Comparison of ENCODE assay signal across 19 cellular contexts in the genomic region with DNA sequence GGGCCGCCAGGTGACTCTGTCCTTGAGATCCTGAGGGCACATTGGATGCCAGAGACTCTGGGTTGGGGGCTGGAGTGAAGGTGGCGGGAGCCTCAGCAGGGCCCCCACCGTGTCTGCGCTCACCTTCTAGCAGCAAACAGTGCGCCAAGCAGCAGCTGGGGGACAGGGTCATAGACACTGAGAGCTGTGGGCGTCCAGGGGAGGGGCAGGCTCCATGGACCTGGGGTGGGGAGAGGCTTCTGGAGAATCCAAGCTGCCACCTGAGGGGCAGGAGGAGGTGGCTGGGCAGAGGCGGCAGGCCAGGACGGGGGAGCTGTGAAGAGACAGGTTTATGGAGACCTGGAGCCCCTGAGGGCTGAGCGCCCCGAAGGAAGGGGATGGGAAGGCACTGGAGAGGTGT. TPM values are rescaled to one million over a fixed set of nuclear protein-coding genes. Genes with fewer than 3 reads are reported as not detected.
A peak's percentile ranks its signal among the peaks of the same experiment; 100 is the strongest.
DNase-seq lines count a peak whose midpoint lies in the region; ATAC-seq, FAIRE-seq and TF ChIP-seq lines count a peak whose summit lies in the region.
"Had no signal": no experiment of that assay in that cellular context is flagged by ENCODE, and none has a peak within 500 bp of the region (broad histone marks: within the 10 kb centered on the region; RNA-seq: fewer than 3 reads in every experiment).

No MANE protein-coding gene starts in this region.

- DNase-seq in activated CD4-positive, alpha-beta T cell treated with anti-CD3 and anti-CD28 coated beads for 36 hours: no peak
- no peak for DNase-seq in activated CD4-positive, alpha-beta T cell treated with anti-CD3 and anti-CD28 coated beads, Interleukin-2, amount 50 U/mL, for 48 hours
- DNase-seq in HepG2 (ENCODE audit: low spot score) (no peak), right lobe of liver (no peak), RWPE1 (ENCODE audit: low spot score) (no peak)
- DNase-seq in naive thymus-derived CD8-positive, alpha-beta T cell: no peak
- DNase-seq: Caco-2; CD8-positive, alpha-beta memory T cell; DMS53; GF-D8; HCEC 1CT; IMR-90 had no signal

- POLR2A ChIA-PET in activated CD4-positive, alpha-beta T cell treated with anti-CD3 and anti-CD28 coated beads for 36 hours (lab: Charles Lee): interaction anchor here (0.7 kb wide), 1 partner anchor 17 kb away, joined by 3 read pairs; no protein-coding TSS in a partner anchor
- POLR2A ChIA-PET in HepG2 (lab: Yijun Ruan, JAX) (no interaction called here), RWPE1 (lab: Yijun Ruan, JAX; ENCODE audit: low non-redundant PET) (no interaction called here)
- POLR2A ChIA-PET in naive thymus-derived CD8-positive, alpha-beta T cell (lab: Charles Lee): interaction anchor here (0.7 to 1.3 kb wide), 2 partner anchors 8 to 24 kb away, joined by 7 to 9 read pairs; a partner anchor contains a TSS

- H3K9me3 Mint-ChIP-seq in activated CD4-positive, alpha-beta T cell treated with anti-CD3 and anti-CD28 coated beads for 36 hours (ENCODE audit: low read depth): no peaks in the 10 kb centered on the region
- no peaks in the 10 kb centered on the region for H3K9me3 Mint-ChIP-seq in naive thymus-derived CD8-positive, alpha-beta T cell
- H3K9me3 Mint-ChIP-seq: CD14-positive monocyte; CD8-positive, alpha-beta memory T cell had no signal

- no peak for FAIRE-seq in HepG2 (lab: Jason Lieb, UNC)

- H3K79me2 ChIP-seq in HepG2 (ENCODE audit: insufficient read depth, low read length): peaks cover 54% of the 10 kb centered on the region

- peak overlapping the region; percentile 10 for H3K27ac Mint-ChIP-seq in activated CD4-positive, alpha-beta T cell treated with anti-CD3 and anti-CD28 coated beads for 36 hours
- H3K27ac Mint-ChIP-seq in naive thymus-derived CD8-positive, alpha-beta T cell: peak overlapping the region in 6 of 10 donors; percentile 4 to 67 (median 45)

- H3K4me2 ChIP-seq in HepG2 (ENCODE audit: low read depth, low read length): no peak overlapping the region

- peaks cover 39% of the 10 kb centered on the region for H4K20me1 ChIP-seq in HepG2 (ENCODE audit: insufficient read depth, low read length)

- TF ChIP-seq RAD21 in HepG2 (CRISPR knock-in tag; IDR thresholded peaks at IDR 0.05): no peak

- no peak overlapping the region for H3K4me3 ChIP-seq in HepG2 (replicated peaks in 1 of 3; ENCODE audit: insufficient read depth in 1 of 3, low read depth in 2 of 3, low read length in 3 of 3)
- H3K4me3 ChIP-seq in right lobe of liver: no peak overlapping the region

- 97% methylated on average over 10 of the region's 10 CpGs for WGBS in HepG2 (ENCODE audit: low lambda C conversion rate)
- WGBS in right lobe of liver (ENCODE audit: insufficient coverage, low coverage, low lambda C conversion rate, missing lambda C conversion rate): 95% methylated on average over 5 of the region's 10 CpGs

- H3K36me3 Mint-ChIP-seq in activated CD4-positive, alpha-beta T cell treated with anti-CD3 and anti-CD28 coated beads for 36 hours (ENCODE audit: low read depth): peaks cover 43% of the 10 kb centered on the region
- H3K36me3 Mint-ChIP-seq in naive thymus-derived CD8-positive, alpha-beta T cell: peaks cover 0 to 52% (median 8%) of the 10 kb centered on the region in 3 donors

- no peak for ATAC-seq in activated CD4-positive, alpha-beta T cell treated with anti-CD3 and anti-CD28 coated beads for 36 hours
- no peak for ATAC-seq in HepG2
- no peak for ATAC-seq in right lobe of liver
- ATAC-seq in naive thymus-derived CD8-positive, alpha-beta T cell: no peak
- no peak for ATAC-seq in HG03135 (IDR thresholded peaks at IDR 0.05; ENCODE audit: unreplicated experiment)
- ATAC-seq in GM21619 (IDR thresholded peaks at IDR 0.05; ENCODE audit: unreplicated experiment): no peak

- H3K27me3 Mint-ChIP-seq in activated CD4-positive, alpha-beta T cell treated with anti-CD3 and anti-CD28 coated beads for 36 hours: no peaks in the 10 kb centered on the region
- H3K27me3 Mint-ChIP-seq in naive thymus-derived CD8-positive, alpha-beta T cell: no peaks in the 10 kb centered on the region

- H3K27ac ChIP-seq in HepG2 (ENCODE audit: extremely low read length, insufficient read depth, low read length) (no peak overlapping the region), right lobe of liver (no peak overlapping the region), RWPE1 (no peak overlapping the region)
- H3K27ac ChIP-seq: 22Rv1 had no signal

- peaks cover 68% of the 10 kb centered on the region for H3K4me1 ChIP-seq in HepG2 (ENCODE audit: insufficient read depth, low read length)
- H3K4me1 ChIP-seq in right lobe of liver: peaks cover 0 to 56% (median 31%) of the 10 kb centered on the region in 4 donors

- no TSS peak for BruUV-seq in HepG2 (replicated peaks; lab: Mats Ljungman, UMichigan)

- in situ Hi-C loops in HepG2 (cut with HindIII; ENCODE audit: extremely low pct_ligation_motif_present, low pct_unique_long_range_greater_than_20kb): no loop called here

- intact Hi-C loops in activated CD4-positive, alpha-beta T cell treated with anti-CD3 and anti-CD28 coated beads for 36 hours (cut with DNase I, micrococcal nuclease): no loop called here
- intact Hi-C loops in HepG2 (cut with micrococcal nuclease; ENCODE audit: unreplicated experiment): no loop called here
- intact Hi-C loops in right lobe of liver (cut with DNase I): no loop called here

- no peak for TF ChIP-seq EP300 in HepG2 (IDR thresholded peaks at IDR 0.05; ENCODE audit: low read depth in 2 of 2, low read length in 2 of 2)
- no peak for TF ChIP-seq EP300 in HepG2 (CRISPR knock-in tag; IDR thresholded peaks at IDR 0.05; ENCODE audit: borderline replicate concordance)

- no peak overlapping the region for H2AFZ ChIP-seq in HepG2 (ENCODE audit: low read length)

- H3K36me3 ChIP-seq in HepG2 (replicated peaks in 1 of 2; ENCODE audit: control insufficient read depth in 1 of 2, insufficient read depth in 2 of 2, low read length in 2 of 2): peaks cover 18 to 44% of the 10 kb centered on the region in 2 experiments
- peaks cover 0 to 44% (median 15%) of the 10 kb centered on the region in 4 donors for H3K36me3 ChIP-seq in right lobe of liver

- no peak for TF ChIP-seq POLR2A in HepG2 (IDR thresholded peaks at IDR 0.05; ENCODE audit: insufficient read depth in 1 of 2, low read depth in 2 of 2, low read length in 2 of 2)
- no peak for TF ChIP-seq POLR2A in right lobe of liver (IDR thresholded peaks at IDR 0.05)

- no peak overlapping the region for H3K4me3 Mint-ChIP-seq in activated CD4-positive, alpha-beta T cell treated with anti-CD3 and anti-CD28 coated beads for 36 hours
- no peak overlapping the region for H3K4me3 Mint-ChIP-seq in naive thymus-derived CD8-positive, alpha-beta T cell
- H3K4me3 Mint-ChIP-seq: CD14-positive monocyte; CD8-positive, alpha-beta memory T cell had no signal

- no peak overlapping the region for H3K9ac ChIP-seq in HepG2 (ENCODE audit: insufficient read depth, low read depth, low read length)

- CTCF ChIA-PET in activated CD4-positive, alpha-beta T cell treated with anti-CD3 and anti-CD28 coated beads for 36 hours (lab: Charles Lee): interaction anchor here (1.3 kb wide), 1 partner anchor 30 kb away, joined by 3 read pairs; no protein-coding TSS in a partner anchor
- CTCF ChIA-PET in HepG2 (lab: Yijun Ruan, JAX; ENCODE audit: low intra/inter-chr PET ratio, low total read pairs) (no interaction called here), RWPE1 (lab: Yijun Ruan, JAX) (no interaction called here)

- TF ChIP-seq CTCF in HepG2 (CRISPR knock-in tag; IDR thresholded peaks at IDR 0.05) (no peak), right lobe of liver (IDR thresholded peaks at IDR 0.05) (no peak), RWPE1 (conservative IDR thresholded peaks at IDR 0.05; ENCODE audit: low read depth) (no peak)

- H3K27me3 ChIP-seq in HepG2 (ENCODE audit: control insufficient read depth in 1 of 2, insufficient read depth in 2 of 2, low read length in 2 of 2) (no peaks in the 10 kb centered on the region), right lobe of liver (no peaks in the 10 kb centered on the region)

- H3K9me3 ChIP-seq in HepG2 (ENCODE audit: low read length): no peaks in the 10 kb centered on the region
- H3K9me3 ChIP-seq in right lobe of liver: no peaks in the 10 kb centered on the region
- H3K9me3 ChIP-seq: Caco-2 had no signal

- peaks cover 37% of the 10 kb centered on the region for H3K4me1 Mint-ChIP-seq in activated CD4-positive, alpha-beta T cell treated with anti-CD3 and anti-CD28 coated beads for 36 hours
- H3K4me1 Mint-ChIP-seq in naive thymus-derived CD8-positive, alpha-beta T cell: peaks cover 26 to 59% (median 45%) of the 10 kb centered on the region in 4 donors

RNA-seq across cellular contexts. Expression of a gene that starts 8.0 kb away (rescaled TPM):
- total RNA-seq in activated CD4-positive, alpha-beta T cell treated with anti-CD3 and anti-CD28 coated beads for 36 hours: 10 to 100 TPM; 40.0 to 44.5 TPM
- 13.7 and 16.7 TPM in 2 replicates for total RNA-seq in HepG2 (2016; rRNA removed; fragmentation: Illumina TruSeq; extraction: Trizol)
- 7.4 and 7.9 TPM in 2 replicates for total RNA-seq in HepG2 (2016; cell fraction: cytosol; rRNA removed; fragmentation: Illumina TruSeq; extraction: Trizol; ENCODE audit: low read depth)
- 10.7 and 17.0 TPM in 2 replicates for total RNA-seq in HepG2 (2016; cell fraction: insoluble cytoplasmic fraction; rRNA removed; fragmentation: Illumina TruSeq; extraction: Trizol)
- total RNA-seq in HepG2 (2016; cell fraction: membrane; rRNA removed; fragmentation: Illumina TruSeq; extraction: Trizol): 5.1 and 6.1 TPM in 2 replicates
- total RNA-seq in HepG2 (2016; cell fraction: nucleus; rRNA removed; fragmentation: Illumina TruSeq; extraction: Trizol): 10.8 and 14.2 TPM in 2 replicates
- polyA plus RNA-seq in HepG2 (2011; rRNA removed): 8.2 and 11.2 TPM in 2 replicates
- 4.8 and 7.0 TPM in 2 replicates for polyA plus RNA-seq in HepG2 (2011; cell fraction: cytosol; rRNA removed)
- 30.1 and 30.7 TPM in 2 replicates for polyA plus RNA-seq in HepG2 (2011; cell fraction: nucleus; rRNA removed)
- polyA plus RNA-seq in HepG2 (2012): 7.4 and 8.1 TPM in 2 replicates
- polyA plus RNA-seq in HepG2 (2016; cell fraction: cytosol; fragmentation: Illumina TruSeq; extraction: Trizol; ENCODE audit: low read depth): 1.6 and 1.8 TPM in 2 replicates
- 10.7 and 13.7 TPM in 2 replicates for polyA plus RNA-seq in HepG2 (2016; cell fraction: insoluble cytoplasmic fraction; fragmentation: Illumina TruSeq; extraction: Trizol; ENCODE audit: low read depth)
- polyA plus RNA-seq in HepG2 (2016; cell fraction: membrane; fragmentation: Illumina TruSeq; extraction: Trizol; ENCODE audit: low read depth): 2.1 and 2.5 TPM in 2 replicates
- 25.7 and 27.7 TPM in 2 replicates for polyA plus RNA-seq in HepG2 (2016; cell fraction: nucleus; fragmentation: Illumina TruSeq; extraction: Trizol; ENCODE audit: insufficient read depth, low read depth)
- polyA minus RNA-seq in HepG2 (2011; rRNA and poly(A)+ RNA removed; ENCODE audit: low replicate concordance): 13.6 and 18.7 TPM in 2 replicates
- polyA minus RNA-seq in HepG2 (2011; cell fraction: cytosol; rRNA and poly(A)+ RNA removed): 7.8 and 7.9 TPM in 2 replicates
- 17.4 and 19.9 TPM in 2 replicates for polyA minus RNA-seq in HepG2 (2011; cell fraction: nucleus; rRNA and poly(A)+ RNA removed)
- 10 to 100 TPM; 15.4 to 21.9 (median 20.3) TPM for total RNA-seq in right lobe of liver
- 10 to 100 TPM; 48.9 to 54.7 TPM for total RNA-seq in naive thymus-derived CD8-positive, alpha-beta T cell
- 10 to 100 TPM in 1 of 3 donors, 1 to 10 TPM in 2; 3.5 to 19.8 (median 6.7) TPM for polyA plus RNA-seq in naive thymus-derived CD8-positive, alpha-beta T cell

RNA-seq across cellular contexts. Expression of a gene that starts 23.5 kb away (rescaled TPM):
- total RNA-seq in activated CD4-positive, alpha-beta T cell treated with anti-CD3 and anti-CD28 coated beads for 36 hours: 10 to 100 TPM; 16.8 TPM
- total RNA-seq in HepG2 (2016; rRNA removed; fragmentation: Illumina TruSeq; extraction: Trizol) (13.1 and 20.2 TPM in 2 replicates), right lobe of liver (10 to 100 TPM; 20.5 to 61.1 (median 39.5) TPM)
- total RNA-seq in HepG2 (2016; cell fraction: cytosol; rRNA removed; fragmentation: Illumina TruSeq; extraction: Trizol; ENCODE audit: low read depth): 5.4 and 5.7 TPM in 2 replicates
- total RNA-seq in HepG2 (2016; cell fraction: insoluble cytoplasmic fraction; rRNA removed; fragmentation: Illumina TruSeq; extraction: Trizol): 13.3 and 19.7 TPM in 2 replicates
- 10.8 and 11.9 TPM in 2 replicates for total RNA-seq in HepG2 (2016; cell fraction: membrane; rRNA removed; fragmentation: Illumina TruSeq; extraction: Trizol)
- 16.7 and 17.2 TPM in 2 replicates for total RNA-seq in HepG2 (2016; cell fraction: nucleus; rRNA removed; fragmentation: Illumina TruSeq; extraction: Trizol)
- polyA plus RNA-seq in HepG2 (2011; rRNA removed): 28.6 and 36.4 TPM in 2 replicates
- polyA plus RNA-seq in HepG2 (2011; cell fraction: cytosol; rRNA removed): 22.3 and 49.0 TPM in 2 replicates
- polyA plus RNA-seq in HepG2 (2011; cell fraction: nucleus; rRNA removed): 139 and 165 TPM in 2 replicates
- 8.9 and 12.6 TPM in 2 replicates for polyA plus RNA-seq in HepG2 (2012)
- 4.7 and 6.0 TPM in 2 replicates for polyA plus RNA-seq in HepG2 (2016; cell fraction: cytosol; fragmentation: Illumina TruSeq; extraction: Trizol; ENCODE audit: low read depth)
- 12.3 and 15.9 TPM in 2 replicates for polyA plus RNA-seq in HepG2 (2016; cell fraction: insoluble cytoplasmic fraction; fragmentation: Illumina TruSeq; extraction: Trizol; ENCODE audit: low read depth)
- polyA plus RNA-seq in HepG2 (2016; cell fraction: membrane; fragmentation: Illumina TruSeq; extraction: Trizol; ENCODE audit: low read depth): 5.9 and 7.2 TPM in 2 replicates
- 32.6 and 40.7 TPM in 2 replicates for polyA plus RNA-seq in HepG2 (2016; cell fraction: nucleus; fragmentation: Illumina TruSeq; extraction: Trizol; ENCODE audit: insufficient read depth, low read depth)
- polyA minus RNA-seq in HepG2 (2011; rRNA and poly(A)+ RNA removed; ENCODE audit: low replicate concordance): 6.7 and 39.4 TPM in 2 replicates
- 10.4 and 10.9 TPM in 2 replicates for polyA minus RNA-seq in HepG2 (2011; cell fraction: cytosol; rRNA and poly(A)+ RNA removed)
- polyA minus RNA-seq in HepG2 (2011; cell fraction: nucleus; rRNA and poly(A)+ RNA removed): 15.2 and 17.9 TPM in 2 replicates
- 10 to 100 TPM; 33.7 to 37.6 TPM for total RNA-seq in naive thymus-derived CD8-positive, alpha-beta T cell
- polyA plus RNA-seq in naive thymus-derived CD8-positive, alpha-beta T cell: 10 to 100 TPM; 22.5 to 32.3 (median 24.2) TPM

RNA-seq across cellular contexts. Expression of a gene that starts 23.7 kb away (rescaled TPM):
- total RNA-seq in activated CD4-positive, alpha-beta T cell treated with anti-CD3 and anti-CD28 coated beads for 36 hours: 1 to 10 TPM; 2.7 to 4.9 TPM
- total RNA-seq in HepG2 (2016; rRNA removed; fragmentation: Illumina TruSeq; extraction: Trizol): 0.25 and 1.1 TPM in 2 replicates
- 0.40 and 0.44 TPM in 2 replicates for total RNA-seq in HepG2 (2016; cell fraction: cytosol; rRNA removed; fragmentation: Illumina TruSeq; extraction: Trizol; ENCODE audit: low read depth)
- total RNA-seq in HepG2 (2016; cell fraction: insoluble cytoplasmic fraction; rRNA removed; fragmentation: Illumina TruSeq; extraction: Trizol): 0.45 and 1.1 TPM in 2 replicates
- total RNA-seq in HepG2 (2016; cell fraction: membrane; rRNA removed; fragmentation: Illumina TruSeq; extraction: Trizol): 0.79 and 1.3 TPM in 2 replicates
- 1.3 and 1.7 TPM in 2 replicates for total RNA-seq in HepG2 (2016; cell fraction: nucleus; rRNA removed; fragmentation: Illumina TruSeq; extraction: Trizol)
- 3.1 and 3.6 TPM in 2 replicates for polyA plus RNA-seq in HepG2 (2011; rRNA removed)
- 1.1 and 2.2 TPM in 2 replicates for polyA plus RNA-seq in HepG2 (2011; cell fraction: cytosol; rRNA removed)
- 50.0 and 60.4 TPM in 2 replicates for polyA plus RNA-seq in HepG2 (2011; cell fraction: nucleus; rRNA removed)
- polyA plus RNA-seq in HepG2 (2012): 1.3 and 1.4 TPM in 2 replicates
- polyA plus RNA-seq in HepG2 (2016; cell fraction: cytosol; fragmentation: Illumina TruSeq; extraction: Trizol; ENCODE audit: low read depth): 0.53 and 0.78 TPM in 2 replicates
- polyA plus RNA-seq in HepG2 (2016; cell fraction: insoluble cytoplasmic fraction; fragmentation: Illumina TruSeq; extraction: Trizol; ENCODE audit: low read depth): 0.42 and 0.68 TPM in 2 replicates
- 0.96 and 1.2 TPM in 2 replicates for polyA plus RNA-seq in HepG2 (2016; cell fraction: membrane; fragmentation: Illumina TruSeq; extraction: Trizol; ENCODE audit: low read depth)
- 3.7 and 5.0 TPM in 2 replicates for polyA plus RNA-seq in HepG2 (2016; cell fraction: nucleus; fragmentation: Illumina TruSeq; extraction: Trizol; ENCODE audit: insufficient read depth, low read depth)
- polyA minus RNA-seq in HepG2 (2011; rRNA and poly(A)+ RNA removed; ENCODE audit: low replicate concordance): 0.51 and 0.96 TPM in 2 replicates
- polyA minus RNA-seq in HepG2 (2011; cell fraction: cytosol; rRNA and poly(A)+ RNA removed): 0.88 and 1.4 TPM in 2 replicates
- 2.6 and 3.1 TPM in 2 replicates for polyA minus RNA-seq in HepG2 (2011; cell fraction: nucleus; rRNA and poly(A)+ RNA removed)
- 10 to 100 TPM in 1 of 6 experiments, 1 to 10 TPM in 5; 4.7 to 14.7 (median 7.9) TPM for total RNA-seq in right lobe of liver
- total RNA-seq in naive thymus-derived CD8-positive, alpha-beta T cell: 1 to 10 TPM; 6.5 to 7.2 TPM
- 1 to 10 TPM in 1 of 3 donors, under 1 TPM in 2; 0.96 to 1.9 (median 0.99) TPM for polyA plus RNA-seq in naive thymus-derived CD8-positive, alpha-beta T cell

RNA-seq across cellular contexts. Expression of a gene that starts 31.5 kb away (rescaled TPM):
- 10 to 100 TPM; 57.1 to 62.6 TPM for total RNA-seq in activated CD4-positive, alpha-beta T cell treated with anti-CD3 and anti-CD28 coated beads for 36 hours
- total RNA-seq in HepG2 (2016; rRNA removed; fragmentation: Illumina TruSeq; extraction: Trizol): not detected in 2 replicates
- not detected in 2 replicates for total RNA-seq in HepG2 (2016; cell fraction: cytosol; rRNA removed; fragmentation: Illumina TruSeq; extraction: Trizol; ENCODE audit: low read depth)
- not detected in 2 replicates for total RNA-seq in HepG2 (2016; cell fraction: insoluble cytoplasmic fraction; rRNA removed; fragmentation: Illumina TruSeq; extraction: Trizol)
- not detected in 2 replicates for total RNA-seq in HepG2 (2016; cell fraction: membrane; rRNA removed; fragmentation: Illumina TruSeq; extraction: Trizol)
- not detected in 2 replicates for total RNA-seq in HepG2 (2016; cell fraction: nucleus; rRNA removed; fragmentation: Illumina TruSeq; extraction: Trizol)
- polyA plus RNA-seq in HepG2 (2011; rRNA removed): 0.04 TPM in 1 of 2 replicates, not detected in the other
- 0.03 TPM in 1 of 2 replicates, not detected in the other for polyA plus RNA-seq in HepG2 (2011; cell fraction: cytosol; rRNA removed)
- polyA plus RNA-seq in HepG2 (2011; cell fraction: nucleus; rRNA removed): 0.47 and 0.69 TPM in 2 replicates
- 0.42 and 0.91 TPM in 2 replicates for polyA plus RNA-seq in HepG2 (2012)
- not detected in 2 replicates for polyA plus RNA-seq in HepG2 (2016; cell fraction: cytosol; fragmentation: Illumina TruSeq; extraction: Trizol; ENCODE audit: low read depth)
- polyA plus RNA-seq in HepG2 (2016; cell fraction: insoluble cytoplasmic fraction; fragmentation: Illumina TruSeq; extraction: Trizol; ENCODE audit: low read depth): not detected in 2 replicates
- not detected in 2 replicates for polyA plus RNA-seq in HepG2 (2016; cell fraction: membrane; fragmentation: Illumina TruSeq; extraction: Trizol; ENCODE audit: low read depth)
- polyA plus RNA-seq in HepG2 (2016; cell fraction: nucleus; fragmentation: Illumina TruSeq; extraction: Trizol; ENCODE audit: insufficient read depth, low read depth): not detected in 2 replicates
- 3.8 TPM in 1 of 2 replicates, not detected in the other for polyA minus RNA-seq in HepG2 (2011; rRNA and poly(A)+ RNA removed; ENCODE audit: low replicate concordance)
- not detected in 2 replicates for polyA minus RNA-seq in HepG2 (2011; cell fraction: cytosol; rRNA and poly(A)+ RNA removed)
- polyA minus RNA-seq in HepG2 (2011; cell fraction: nucleus; rRNA and poly(A)+ RNA removed): not detected in 2 replicates
- 10 to 100 TPM; 27.3 to 72.8 (median 47.7) TPM for total RNA-seq in right lobe of liver
- 10 to 100 TPM; 55.0 to 55.2 TPM for total RNA-seq in naive thymus-derived CD8-positive, alpha-beta T cell
- 10 to 100 TPM; 19.8 to 38.6 (median 25.3) TPM for polyA plus RNA-seq in naive thymus-derived CD8-positive, alpha-beta T cell

RNA-seq across cellular contexts. Expression of a gene that starts 40.5 kb away (rescaled TPM):
- not detected for total RNA-seq in activated CD4-positive, alpha-beta T cell treated with anti-CD3 and anti-CD28 coated beads for 36 hours
- total RNA-seq in HepG2 (2016; rRNA removed; fragmentation: Illumina TruSeq; extraction: Trizol) (0.21 and 0.46 TPM in 2 replicates), right lobe of liver (100 to 1,000 TPM in 2 of 6 experiments, 10 to 100 TPM in 4; 59.4 to 162 (median 80.7) TPM)
- total RNA-seq in HepG2 (2016; cell fraction: cytosol; rRNA removed; fragmentation: Illumina TruSeq; extraction: Trizol; ENCODE audit: low read depth): 0.09 TPM in 1 of 2 replicates, not detected in the other
- 0.52 TPM in 1 of 2 replicates, not detected in the other for total RNA-seq in HepG2 (2016; cell fraction: insoluble cytoplasmic fraction; rRNA removed; fragmentation: Illumina TruSeq; extraction: Trizol)
- 0.25 and 0.52 TPM in 2 replicates for total RNA-seq in HepG2 (2016; cell fraction: membrane; rRNA removed; fragmentation: Illumina TruSeq; extraction: Trizol)
- total RNA-seq in HepG2 (2016; cell fraction: nucleus; rRNA removed; fragmentation: Illumina TruSeq; extraction: Trizol): 0.65 and 0.72 TPM in 2 replicates
- polyA plus RNA-seq in HepG2 (2011; rRNA removed): 0.68 and 0.71 TPM in 2 replicates
- polyA plus RNA-seq in HepG2 (2011; cell fraction: cytosol; rRNA removed): 0.19 and 0.67 TPM in 2 replicates
- 1.8 and 3.5 TPM in 2 replicates for polyA plus RNA-seq in HepG2 (2011; cell fraction: nucleus; rRNA removed)
- 0.37 and 0.71 TPM in 2 replicates for polyA plus RNA-seq in HepG2 (2012)
- polyA plus RNA-seq in HepG2 (2016; cell fraction: cytosol; fragmentation: Illumina TruSeq; extraction: Trizol; ENCODE audit: low read depth): 0.06 and 0.12 TPM in 2 replicates
- polyA plus RNA-seq in HepG2 (2016; cell fraction: insoluble cytoplasmic fraction; fragmentation: Illumina TruSeq; extraction: Trizol; ENCODE audit: low read depth): 0.70 and 0.90 TPM in 2 replicates
- polyA plus RNA-seq in HepG2 (2016; cell fraction: membrane; fragmentation: Illumina TruSeq; extraction: Trizol; ENCODE audit: low read depth): 0.11 and 0.40 TPM in 2 replicates
- 3.1 and 3.6 TPM in 2 replicates for polyA plus RNA-seq in HepG2 (2016; cell fraction: nucleus; fragmentation: Illumina TruSeq; extraction: Trizol; ENCODE audit: insufficient read depth, low read depth)
- polyA minus RNA-seq in HepG2 (2011; rRNA and poly(A)+ RNA removed; ENCODE audit: low replicate concordance): 0.62 TPM in 1 of 2 replicates, not detected in the other
- 0.40 TPM in 1 of 2 replicates, not detected in the other for polyA minus RNA-seq in HepG2 (2011; cell fraction: cytosol; rRNA and poly(A)+ RNA removed)
- polyA minus RNA-seq in HepG2 (2011; cell fraction: nucleus; rRNA and poly(A)+ RNA removed): 0.26 and 0.75 TPM in 2 replicates
- not detected for total RNA-seq in naive thymus-derived CD8-positive, alpha-beta T cell
- polyA plus RNA-seq in naive thymus-derived CD8-positive, alpha-beta T cell: not detected
- total RNA-seq: A673; CD8-positive, alpha-beta memory T cell; H4; IMR-90 had no signal
- polyA plus RNA-seq: BJ; CD8-positive, alpha-beta memory T cell; IMR-90 had no signal

Comparison
In these comparisons a context has a peak if more than half of its experiments do, and no peak if none do; other contexts are left out.
1. POLR2A ChIA-PET loops: an anchor here in activated CD4-positive, alpha-beta T cell treated with anti-CD3 and anti-CD28 coated beads for 36 hours (0.7 kb wide) and naive thymus-derived CD8-positive, alpha-beta T cell (0.7 to 1.3 kb wide); none called in HepG2 and RWPE1.